Comparison of ENCODE assay signal across 8 cellular contexts in the genomic region with DNA sequence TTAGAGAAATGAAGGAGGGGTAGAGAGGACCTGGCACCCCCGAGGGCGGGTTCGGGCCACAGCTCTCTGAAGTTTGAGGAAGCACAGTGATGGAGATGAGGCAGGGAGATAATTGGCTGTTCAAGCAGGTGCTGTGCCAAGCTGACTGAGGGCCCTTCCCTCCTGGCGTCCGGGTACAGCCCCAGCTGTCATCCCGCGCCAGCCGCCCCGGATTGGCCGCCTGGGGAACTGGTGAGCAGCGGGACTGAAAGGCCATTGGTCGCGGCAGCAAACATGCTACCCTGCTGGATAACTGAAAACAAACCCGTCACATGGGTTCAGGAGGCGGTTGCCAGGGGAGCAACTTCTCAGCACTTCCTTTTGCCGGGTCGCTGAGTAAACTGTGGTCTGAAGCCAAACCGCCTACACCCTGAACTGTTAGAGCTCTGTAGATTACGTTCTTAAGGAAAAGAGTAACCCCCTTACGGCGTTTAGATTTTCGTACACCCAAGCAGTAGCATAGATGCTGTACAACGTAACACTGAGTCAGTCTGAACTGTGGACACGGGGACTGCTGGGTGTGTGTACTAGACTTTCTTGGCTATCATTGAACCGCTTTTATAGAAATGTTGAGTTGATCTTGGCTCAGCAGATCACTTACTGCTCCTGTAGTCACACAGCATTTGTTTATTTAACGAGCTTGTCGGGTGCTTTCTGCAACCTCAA. TPM values are rescaled to one million over a fixed set of nuclear protein-coding genes. Genes with fewer than 3 reads are reported as not detected.
A peak's percentile ranks its signal among the peaks of the same experiment; 100 is the strongest.
DNase-seq lines count a peak whose midpoint lies in the region; ATAC-seq and TF ChIP-seq lines count a peak whose summit lies in the region.

No MANE protein-coding gene starts in this region.

- H3K9me3 ChIP-seq in upper lobe of left lung, result no peaks in the 10 kb centered on the region

- ATAC-seq in HG02852 (IDR thresholded peaks at IDR 0.05; ENCODE audit: unreplicated experiment), result peak; percentile 73
- peak; percentile 70 to 77 (median 72) for ATAC-seq in T-cell (replicated peaks in 1 of 4)
- peak; percentile 76 to 88 for ATAC-seq in left cardiac atrium
- ATAC-seq in upper lobe of left lung (ENCODE audit: low FRiP score in 2 of 2), result peak; percentile 87 to 94

- peak in 3 of 4 donors; percentile 26 to 82 (median 78) for TF ChIP-seq POLR2A in upper lobe of left lung (IDR thresholded peaks at IDR 0.05)

- no peak for TF ChIP-seq CTCF in GM13976 (IDR thresholded peaks at IDR 0.05; ENCODE audit: borderline replicate concordance, control extremely low read depth, extremely low read depth, insufficient read depth, missing control alignments)
- peak in 3 of 6 experiments; percentile 21 to 33 (median 28) for TF ChIP-seq CTCF in upper lobe of left lung (IDR thresholded peaks at IDR 0.05)

- peak overlapping the region; percentile 96 to 99 for H3K27ac Mint-ChIP-seq in T-cell

- peak overlapping the region; percentile 89 to 91 (median 90) for H3K4me3 Mint-ChIP-seq in T-cell

- peaks cover 0 to 21% (median 15%) of the 10 kb centered on the region in 4 donors for H3K36me3 ChIP-seq in upper lobe of left lung

- intact Hi-C loops in left cardiac atrium (cut with DNase I), result loop anchor here (5.0 kb wide), 2 partner anchors 42 to 97 kb away; no protein-coding TSS in a partner anchor
- intact Hi-C loops in posterior cingulate gyrus (cut with DNase I), result loop anchor here (2.0 to 10.0 kb wide), 4 partner anchors 46 to 297 kb away; a partner anchor contains a TSS

- peak overlapping the region; percentile 67 to 99 (median 90) for H3K4me3 ChIP-seq in upper lobe of left lung

- H3K27me3 ChIP-seq in upper lobe of left lung, result no peaks in the 10 kb centered on the region

- peaks cover 21% of the 10 kb centered on the region for H3K36me3 Mint-ChIP-seq in T-cell

- peak in 1 of 4 donors; percentile 88 for TF ChIP-seq EP300 in upper lobe of left lung (IDR thresholded peaks at IDR 0.05)

- H3K27me3 Mint-ChIP-seq in T-cell, result no peaks in the 10 kb centered on the region

- DNase-seq in GM13976 (ENCODE audit: low spot score) (peak; percentile 93), NCI-H146 (lab: John Stamatoyannopoulos, UW) (peak; percentile 95), T-cell (peak; percentile 85 to 99 (median 96)), amniotic stem cell (lab: John Stamatoyannopoulos, UW) (peak; percentile 86), left cardiac atrium (peak; percentile 95), posterior cingulate gyrus (peak; percentile 98 to 100 (median 99)), upper lobe of left lung (peak; percentile 97 to 98)

- in situ Hi-C loops in GM13976 (cut with MboI; ENCODE audit: low sequenced_read_pairs, unreplicated experiment), result no loop called here

- peaks cover 40 to 48% (median 40%) of the 10 kb centered on the region in 3 donors for H3K4me1 Mint-ChIP-seq in T-cell

- WGBS in upper lobe of left lung, 2 donors, result 0% methylated on average over 14 to 27 of the region's 27 CpGs

- H3K9me3 Mint-ChIP-seq in T-cell, result no peaks in the 10 kb centered on the region

- peaks cover 17 to 39% (median 28%) of the 10 kb centered on the region in 4 donors for H3K4me1 ChIP-seq in upper lobe of left lung

- POLR2A ChIA-PET in T-cell (lab: Charles Lee), result interaction anchor here in 1 of 2 donors (0.6 to 4.1 kb wide), 7 partner anchors 46 to 372 kb away, joined by 3 to 41 read pairs (median 3); a partner anchor contains a TSS

- H3K27ac ChIP-seq in upper lobe of left lung, result peak overlapping the region; percentile 92 to 98 (median 94)

- CTCF ChIA-PET in T-cell (lab: Charles Lee), result interaction anchor here (0.6 to 4.8 kb wide), 8 partner anchors 10 to 1592 kb away, joined by 3 to 33 read pairs (median 4); no protein-coding TSS in a partner anchor

RNA-seq across cellular contexts. Expression of a gene that starts 1.3 kb away (rescaled TPM):
- total RNA-seq in T-cell (10 to 100 TPM; 38.0 to 47.3 (median 42.4) TPM), left cardiac atrium (10 to 100 TPM; 37.3 to 42.3 TPM), upper lobe of left lung (100 to 1,000 TPM in 3 of 6 donors, 10 to 100 TPM in 3; 16.8 to 136 (median 100) TPM)

Comparison
In these comparisons a context has a peak if more than half of its experiments do, and no peak if none do; other contexts are left out.
1. Peak in every context shown above with its lines: DNase-seq, ATAC-seq, H3K4me3 ChIP-seq and H3K27ac ChIP-seq.